In the genomic region with DNA sequence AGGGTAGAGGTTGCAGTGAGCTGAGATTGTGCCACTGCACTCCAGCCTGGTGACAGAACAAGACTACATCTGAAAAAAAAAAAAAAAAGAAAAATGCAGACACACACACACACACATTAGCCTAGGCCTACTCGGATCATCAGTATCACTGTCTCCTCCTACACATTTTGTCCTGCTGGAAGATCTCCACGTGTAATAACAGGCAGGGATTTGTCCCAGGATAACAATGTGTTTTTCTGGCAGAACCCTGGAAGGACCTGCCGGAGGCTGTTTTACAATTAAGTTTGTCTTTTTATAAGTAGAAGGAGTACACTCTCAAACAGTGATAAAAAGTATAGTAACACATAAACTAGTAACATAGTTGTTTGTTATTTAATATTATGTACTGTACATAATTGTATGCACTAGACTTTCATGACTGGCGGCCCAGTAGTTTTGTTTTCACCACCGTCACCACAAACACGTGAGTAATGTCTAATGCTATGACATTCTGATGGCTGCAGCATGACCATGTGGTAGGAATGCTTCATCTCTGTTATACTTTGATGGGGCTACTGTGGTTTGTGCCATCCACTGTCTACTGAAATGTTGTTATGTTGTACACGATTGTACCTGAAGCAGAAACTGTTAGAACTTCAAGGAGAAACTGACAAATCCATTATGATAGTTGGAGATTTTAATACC, we compare ENCODE assay signal across 10 cellular contexts.
DNase-seq lines count a peak whose midpoint lies in the region; ATAC-seq and TF ChIP-seq lines count a peak whose summit lies in the region.
"Had no signal": no experiment of that assay in that cellular context is flagged by ENCODE, and none has a peak within 500 bp of the region (broad histone marks: within the 10 kb centered on the region; RNA-seq: fewer than 3 reads in every experiment).

No MANE protein-coding gene starts in this region.

- peak overlapping the region; percentile 51 for H3K27ac Mint-ChIP-seq in activated T-cell treated with anti-CD3 and anti-CD28 coated beads, Interleukin-2, amount 50 U/mL, for 72 hours
- peak overlapping the region; percentile 57 for H3K27ac Mint-ChIP-seq in activated T-helper 17 cell treated with anti-CD3 and anti-CD28 coated beads, Interleukin-2, amount 50 U/mL, for 72 hours
- H3K27ac Mint-ChIP-seq: brain had no signal

- H3K4me1 Mint-ChIP-seq in activated T-cell treated with anti-CD3 and anti-CD28 coated beads, Interleukin-2, amount 50 U/mL, for 72 hours (ENCODE audit: low read depth), result peaks cover 32% of the 10 kb centered on the region
- peaks cover 13% of the 10 kb centered on the region for H3K4me1 Mint-ChIP-seq in activated T-helper 17 cell treated with anti-CD3 and anti-CD28 coated beads, Interleukin-2, amount 50 U/mL, for 72 hours

- peak; percentile 9 to 25 for DNase-seq in activated T-cell treated with anti-CD3 and anti-CD28 coated beads, Interleukin-2, amount 50 U/mL, for 72 hours
- no peak for DNase-seq in activated T-cell treated with anti-CD3 and anti-CD28 coated beads for 4 hours
- peak; percentile 50 to 67 for DNase-seq in foreskin fibroblast
- peak; percentile 8 for DNase-seq in stromal cell of bone marrow (ENCODE audit: low read depth)
- DNase-seq in NCI-H2171 (lab: John Stamatoyannopoulos, UW), result no peak
- DNase-seq in NOMO-1 treated with dmso at 0.1 percent for 144 hours (lab: John Stamatoyannopoulos, UW; ENCODE audit: unreplicated experiment), result no peak
- DNase-seq in NCI-H1417 (lab: John Stamatoyannopoulos, UW), result no peak
- DNase-seq: AML-193 had no signal

- no peaks in the 10 kb centered on the region for H3K9me3 Mint-ChIP-seq in activated T-cell treated with anti-CD3 and anti-CD28 coated beads, Interleukin-2, amount 50 U/mL, for 72 hours
- H3K9me3 Mint-ChIP-seq in activated T-helper 17 cell treated with anti-CD3 and anti-CD28 coated beads, Interleukin-2, amount 50 U/mL, for 72 hours, result no peaks in the 10 kb centered on the region
- H3K9me3 Mint-ChIP-seq: brain had no signal

- ATAC-seq in activated T-cell treated with anti-CD3 and anti-CD28 coated beads, Interleukin-2, amount 50 U/mL, for 72 hours (replicated peaks in 1 of 2), result peak; percentile 65 to 69
- peak; percentile 54 for ATAC-seq in activated T-helper 17 cell treated with anti-CD3 and anti-CD28 coated beads, Interleukin-2, amount 50 U/mL, for 72 hours (replicated peaks)

- peaks cover 0 to 2% of the 10 kb centered on the region in 2 donors for H3K36me3 Mint-ChIP-seq in activated T-cell treated with anti-CD3 and anti-CD28 coated beads, Interleukin-2, amount 50 U/mL, for 72 hours (ENCODE audit: insufficient read depth in 2 of 2)
- peaks cover 11% of the 10 kb centered on the region for H3K36me3 Mint-ChIP-seq in activated T-helper 17 cell treated with anti-CD3 and anti-CD28 coated beads, Interleukin-2, amount 50 U/mL, for 72 hours (ENCODE audit: low read depth)
- H3K36me3 Mint-ChIP-seq: brain had no signal

- H3K4me3 Mint-ChIP-seq in activated T-cell treated with anti-CD3 and anti-CD28 coated beads, Interleukin-2, amount 50 U/mL, for 72 hours, result no peak overlapping the region
- no peak overlapping the region for H3K4me3 Mint-ChIP-seq in activated T-helper 17 cell treated with anti-CD3 and anti-CD28 coated beads, Interleukin-2, amount 50 U/mL, for 72 hours
- H3K4me3 Mint-ChIP-seq: brain had no signal

- H3K4me3 ChIP-seq in foreskin fibroblast (ENCODE audit: low read depth in 1 of 2, low read length in 2 of 2), result no peak overlapping the region

- peak; percentile 25 for TF ChIP-seq CTCF in foreskin fibroblast (IDR thresholded peaks at IDR 0.05; ENCODE audit: low read depth, low read length)

- no peaks in the 10 kb centered on the region for H3K27me3 Mint-ChIP-seq in activated T-cell treated with anti-CD3 and anti-CD28 coated beads, Interleukin-2, amount 50 U/mL, for 72 hours (ENCODE audit: low read depth)
- H3K27me3 Mint-ChIP-seq in activated T-helper 17 cell treated with anti-CD3 and anti-CD28 coated beads, Interleukin-2, amount 50 U/mL, for 72 hours, result no peaks in the 10 kb centered on the region
- H3K27me3 Mint-ChIP-seq: brain had no signal

Comparison
In these comparisons a context has a peak if more than half of its experiments do, and no peak if none do; other contexts are left out.
1. DNase-seq: peak in activated T-cell treated with anti-CD3 and anti-CD28 coated beads, Interleukin-2, amount 50 U/mL, for 72 hours (2 of 2), foreskin fibroblast (2 of 2) and stromal cell of bone marrow (single experiment); none in activated T-cell treated with anti-CD3 and anti-CD28 coated beads for 4 hours (single experiment), NCI-H2171 (single experiment), NOMO-1 treated with dmso at 0.1 percent for 144 hours (single experiment) and NCI-H1417 (0 of 3).